Comparison of ENCODE assay signal across 8 cellular contexts in genomic region chr1:26471201-26471497, GRCh38. TPM values are rescaled to one million over a fixed set of nuclear protein-coding genes. Genes with fewer than 3 reads are reported as not detected.
DNase-seq lines count a peak whose midpoint lies in the region; ATAC-seq and TF ChIP-seq lines count a peak whose summit lies in the region.

No MANE protein-coding gene starts in this region.

- DNase-seq in AG10803 (ENCODE audit: low read depth) (no peak), astrocyte of the cerebellum (ENCODE audit: low read depth) (no peak), DMS 273 treated with DMSO at 0.1 percent for 48 hours (lab: John Stamatoyannopoulos, UW) (no peak), dedifferentiated amniotic fluid mesenchymal stem cell (ENCODE audit: extremely low spot score) (no peak), MV-4-11 (lab: John Stamatoyannopoulos, UW) (no peak)

- TF ChIP-seq CTCF in AG10803 (conservative IDR thresholded peaks at IDR 0.05; ENCODE audit: low read length) = no peak
- no peak for TF ChIP-seq CTCF in astrocyte of the cerebellum (IDR thresholded peaks at IDR 0.05; ENCODE audit: low read depth, low read length, missing control alignments)

- peak overlapping the region; percentile 100 for H3K9ac ChIP-seq in HUES6 (ENCODE audit: low read length)

- peaks cover 58% of the 10 kb centered on the region for H3K36me3 ChIP-seq in HUES6 (ENCODE audit: control insufficient read depth, insufficient read depth, low read length)

- ATAC-seq in HG02970 (IDR thresholded peaks at IDR 0.05; ENCODE audit: low FRiP score, unreplicated experiment) = no peak

- no peak overlapping the region for H3K27ac ChIP-seq in HUES6 (ENCODE audit: low read depth, low read length)

- H3K4me3 ChIP-seq in AG10803 (ENCODE audit: low read length) = peak overlapping the region; percentile 66
- H3K4me3 ChIP-seq in HUES6 (ENCODE audit: low read depth, low read length) = peak overlapping the region; percentile 91
- peak overlapping the region; percentile 82 for H3K4me3 ChIP-seq in astrocyte of the cerebellum (ENCODE audit: low read depth, low read length)
- H3K4me3 ChIP-seq in mononuclear cell (ENCODE audit: low read length) = peak overlapping the region; percentile 84

- H3K4me1 ChIP-seq in HUES6 (ENCODE audit: control insufficient read depth, insufficient read depth, low read length) = peaks cover 28% of the 10 kb centered on the region
- peaks cover 47% of the 10 kb centered on the region for H3K4me1 ChIP-seq in mononuclear cell (ENCODE audit: insufficient read depth, low read length)

- H3K9me3 ChIP-seq in HUES6 (ENCODE audit: control insufficient read depth, insufficient read depth, low read depth, low read length) = no peaks in the 10 kb centered on the region
- H3K9me3 ChIP-seq in mononuclear cell (ENCODE audit: low read depth, low read length) = no peaks in the 10 kb centered on the region

- in situ Hi-C loops in astrocyte of the cerebellum (cut with HindIII; ENCODE audit: low sequenced_read_pairs) = no loop called here

- H3K27me3 ChIP-seq in HUES6 (ENCODE audit: control insufficient read depth, insufficient read depth, low read length) (no peaks in the 10 kb centered on the region), mononuclear cell (ENCODE audit: insufficient read depth, low read length) (no peaks in the 10 kb centered on the region)

RNA-seq across cellular contexts. Expression of gene HMGN2, which starts 1.1 kb away (rescaled TPM):
- total RNA-seq in mononuclear cell = 249 TPM

RNA-seq across cellular contexts. Expression of gene DHDDS, which starts 39.0 kb away (rescaled TPM):
- total RNA-seq in mononuclear cell = 17.2 TPM

RNA-seq across cellular contexts. Expression of gene RPS6KA1, which starts 58.4 kb away (rescaled TPM):
- total RNA-seq in mononuclear cell = 49.2 TPM
